ENCODE assay signal across 27 cellular contexts in genomic region chr21:39802226-39802625, GRCh38. TPM values are rescaled to one million over a fixed set of nuclear protein-coding genes. Genes with fewer than 3 reads are reported as not detected.
"Had no signal": no experiment of that assay in that cellular context is flagged by ENCODE, and none has a peak within 500 bp of the region (broad histone marks: within the 10 kb centered on the region; RNA-seq: fewer than 3 reads in every experiment).

No MANE protein-coding gene starts in this region.

- H3K27me3 Mint-ChIP-seq: stimulated activated memory B cell treated with anti-CD40 and anti-IgM and Interleukin-4, amounts not matched to agents 10 μg/mL and 1 μg/mL and 100 μg/mL, for 72 hours; stimulated activated naive CD8-positive, alpha-beta T cell treated with anti-CD3 and anti-CD28 coated beads, Interleukin-15, amount 100 ng/mL, for 72 hours had no signal

- H3K27me3 ChIP-seq: stomach, suprapubic skin, testis, thyroid gland, tibial artery, tibial nerve, transverse colon, upper lobe of left lung, upper lobe of right lung, uterus, vagina had no signal

- H3K27ac Mint-ChIP-seq: stimulated activated effector memory CD8-positive, alpha-beta T cell treated with anti-CD3 and anti-CD28 coated beads, Interleukin-12 subunit alpha, Interleukin-12 subunit beta, amount 100 ng/mL, for 72 hours; stimulated activated memory B cell treated with anti-CD40 and anti-IgM and Interleukin-4, amounts not matched to agents 10 μg/mL and 1 μg/mL and 100 μg/mL, for 72 hours; stimulated activated naive B cell treated with anti-CD40 and anti-IgM and Interleukin-4, amounts not matched to agents 10 μg/mL and 1 μg/mL and 100 μg/mL, for 72 hours; stimulated activated naive CD8-positive, alpha-beta T cell treated with anti-CD3 and anti-CD28 coated beads, Interleukin-15, amount 100 ng/mL, for 72 hours; stimulated activated naive CD8-positive, alpha-beta T cell treated with anti-CD3 and anti-CD28 coated beads, Interleukin-15, Interleukin-2, amounts not matched to agents 100 ng/mL and 50 ng/mL, for 24 hours had no signal

- H3K36me3 Mint-ChIP-seq: stimulated activated effector memory CD8-positive, alpha-beta T cell treated with anti-CD3 and anti-CD28 coated beads, Interleukin-12 subunit alpha, Interleukin-12 subunit beta, amount 100 ng/mL, for 72 hours; stimulated activated memory B cell treated with anti-CD40 and anti-IgM and Interleukin-4, amounts not matched to agents 10 μg/mL and 1 μg/mL and 100 μg/mL, for 72 hours; stimulated activated naive B cell treated with anti-CD40 and anti-IgM and Interleukin-4, amounts not matched to agents 10 μg/mL and 1 μg/mL and 100 μg/mL, for 72 hours had no signal

- H3K9me3 ChIP-seq: stomach, suprapubic skin, testis, thoracic aorta, thyroid gland, tibial artery, tibial nerve, transverse colon, upper lobe of left lung, upper lobe of right lung, uterus, vagina had no signal

- DNase-seq: stimulated activated CD4-positive, alpha-beta T cell treated with anti-CD3 and anti-CD28 coated beads, Interleukin-2, amount 100 ng/mL, for 24 hours; stimulated activated CD4-positive, alpha-beta T cell treated with anti-CD3 and anti-CD28 coated beads, Interleukin-2, amount 100 ng/mL, for 48 hours; stimulated activated CD4-positive, alpha-beta T cell treated with anti-CD3 and anti-CD28 coated beads, Interleukin-4, amount 100 ng/mL, for 1 hour; stimulated activated CD4-positive, alpha-beta T cell treated with anti-CD3 and anti-CD28 coated beads, Interleukin-4, amount 100 ng/mL, for 24 hours; stimulated activated CD4-positive, alpha-beta T cell treated with anti-CD3 and anti-CD28 coated beads, Interleukin-4, amount 100 ng/mL, for 4 hours; stimulated activated CD8-positive, alpha-beta memory T cell treated with anti-CD3 and anti-CD28 coated beads, Interleukin-4, amount 100 ng/mL, for 48 hours; stimulated activated naive B cell treated with anti-CD40 and anti-IgM and Interleukin-4, amounts not matched to agents 10 μg/mL and 1 μg/mL and 100 μg/mL, for 72 hours; stimulated activated naive CD4-positive, alpha-beta T cell; stimulated activated naive CD4-positive, alpha-beta T cell treated with Interleukin-2 at 50 U/mL for 16 hours; stimulated activated naive CD8-positive, alpha-beta T cell treated with anti-CD3 and anti-CD28 coated beads, Interleukin-15, amount 100 ng/mL, for 72 hours; stimulated activated naive CD8-positive, alpha-beta T cell treated with anti-CD3 and anti-CD28 coated beads, Interleukin-15, Interleukin-2, amounts not matched to agents 100 U/mL and 50 U/mL, for 24 hours; stomach; substantia nigra; testis; thyroid gland; tibial artery; transverse colon; upper lobe of left lung; upper lobe of right lung; uterus had no signal

- H3K4me1 ChIP-seq: suprapubic skin, testis, tibial nerve, transverse colon, upper lobe of left lung, upper lobe of right lung, uterus, vagina had no signal

- H3K9me3 Mint-ChIP-seq: stimulated activated effector memory CD8-positive, alpha-beta T cell treated with anti-CD3 and anti-CD28 coated beads, Interleukin-12 subunit alpha, Interleukin-12 subunit beta, amount 100 ng/mL, for 72 hours had no signal

- H3K36me3 ChIP-seq: stomach, suprapubic skin, thoracic aorta, thyroid gland, tibial artery, tibial nerve, transverse colon, upper lobe of left lung, upper lobe of right lung, uterus, vagina had no signal

- H3K27ac ChIP-seq: stomach, suprapubic skin, testis, thoracic aorta, thyroid gland, tibial artery, tibial nerve, transverse colon, upper lobe of left lung, upper lobe of right lung, uterus, vagina had no signal

- H3K4me1 Mint-ChIP-seq: stimulated activated effector memory CD8-positive, alpha-beta T cell treated with anti-CD3 and anti-CD28 coated beads, Interleukin-12 subunit alpha, Interleukin-12 subunit beta, amount 100 ng/mL, for 72 hours; stimulated activated memory B cell treated with anti-CD40 and anti-IgM and Interleukin-4, amounts not matched to agents 10 μg/mL and 1 μg/mL and 100 μg/mL, for 72 hours; stimulated activated naive B cell treated with anti-CD40 and anti-IgM and Interleukin-4, amounts not matched to agents 10 μg/mL and 1 μg/mL and 100 μg/mL, for 72 hours; stimulated activated naive CD8-positive, alpha-beta T cell treated with anti-CD3 and anti-CD28 coated beads, Interleukin-15, amount 100 ng/mL, for 72 hours had no signal

- H3K4me3 ChIP-seq: stomach, suprapubic skin, testis, thoracic aorta, thyroid gland, tibial artery, tibial nerve, transverse colon, upper lobe of left lung, upper lobe of right lung, uterus, vagina had no signal

- H3K4me3 Mint-ChIP-seq: stimulated activated effector memory CD8-positive, alpha-beta T cell treated with anti-CD3 and anti-CD28 coated beads, Interleukin-12 subunit alpha, Interleukin-12 subunit beta, amount 100 ng/mL, for 72 hours; stimulated activated memory B cell treated with anti-CD40 and anti-IgM and Interleukin-4, amounts not matched to agents 10 μg/mL and 1 μg/mL and 100 μg/mL, for 72 hours; stimulated activated naive B cell treated with anti-CD40 and anti-IgM and Interleukin-4, amounts not matched to agents 10 μg/mL and 1 μg/mL and 100 μg/mL, for 72 hours; stimulated activated naive CD8-positive, alpha-beta T cell treated with anti-CD3 and anti-CD28 coated beads, Interleukin-15, amount 100 ng/mL, for 72 hours; stimulated activated naive CD8-positive, alpha-beta T cell treated with anti-CD3 and anti-CD28 coated beads, Interleukin-15, Interleukin-2, amounts not matched to agents 100 ng/mL and 50 ng/mL, for 24 hours had no signal

RNA-seq across cellular contexts. Expression of gene IGSF5, which starts 57.2 kb away (rescaled TPM):
- total RNA-seq: stomach, thoracic aorta, tibial nerve, upper lobe of left lung, upper lobe of right lung, vagina had no signal
